8 cellular contexts compared by ENCODE assay signal in genomic region chr17:46579083-46580075, GRCh38. TPM values are rescaled to one million over a fixed set of nuclear protein-coding genes. Genes with fewer than 3 reads are reported as not detected.
DNase-seq lines count a peak whose midpoint lies in the region; ATAC-seq and TF ChIP-seq lines count a peak whose summit lies in the region.
"Not testable (repeated sequence)": the region's sequence is repeated elsewhere in the genome, so short reads cannot be mapped to it uniquely, and the experiment has no call there.

ARL17A (minus strand) TSS chr17:46579691; CDS start chr17:46576322, 3,369 bp downstream.

- intact Hi-C loops in Right ventricle myocardium inferior (cut with DNase I), result not testable (repeated sequence)

- not testable (repeated sequence) for TF ChIP-seq CTCF in WTC11 (IDR thresholded peaks at IDR 0.05); osteocyte (IDR thresholded peaks at IDR 0.05)

- not testable (repeated sequence) for H3K27me3 Mint-ChIP-seq in WTC11 (ENCODE audit: low read depth); activated naive CD4-positive, alpha-beta T cell treated with anti-CD3 and anti-CD28 coated beads, Interleukin-2, amount 10 ng/mL, durations not matched to agents 7 days and 5 days; osteocyte (ENCODE audit: unreplicated experiment)

- H3K27ac Mint-ChIP-seq in WTC11; osteocyte (ENCODE audit: unreplicated experiment): not testable (repeated sequence)
- peak within 1 kb of the TSS; percentile 86 for H3K27ac Mint-ChIP-seq in activated naive CD4-positive, alpha-beta T cell treated with anti-CD3 and anti-CD28 coated beads, Interleukin-2, amount 10 ng/mL, durations not matched to agents 7 days and 5 days

- peak within 1 kb of the TSS; percentile 14; the same call in 1 of the 2 replicates for H3K9ac ChIP-seq in ES-I3 (ENCODE audit: low read depth, low read length)

- not testable (repeated sequence) for H3K4me1 ChIP-seq in ES-I3 (ENCODE audit: insufficient read depth, low read length)

- not testable (repeated sequence) for H3K4me1 Mint-ChIP-seq in WTC11; activated naive CD4-positive, alpha-beta T cell treated with anti-CD3 and anti-CD28 coated beads, Interleukin-2, amount 10 ng/mL, durations not matched to agents 7 days and 5 days; osteocyte (ENCODE audit: unreplicated experiment)

- not testable (repeated sequence) for H3K4me3 Mint-ChIP-seq in WTC11
- H3K4me3 Mint-ChIP-seq in activated naive CD4-positive, alpha-beta T cell treated with anti-CD3 and anti-CD28 coated beads, Interleukin-2, amount 10 ng/mL, durations not matched to agents 7 days and 5 days, result peak within 1 kb of the TSS; percentile 62
- H3K4me3 Mint-ChIP-seq in osteocyte (ENCODE audit: unreplicated experiment), result peak within 1 kb of the TSS; percentile 61

- POLR2A ChIA-PET in WTC11 (lab: Charles Lee), result not testable (repeated sequence)

- not testable (repeated sequence) for H3K9me3 ChIP-seq in ES-I3 (ENCODE audit: control insufficient read depth, insufficient read depth, low read length)

- CTCF ChIA-PET in WTC11 (lab: Charles Lee); activated naive CD4-positive, alpha-beta T cell treated with anti-CD3 and anti-CD28 coated beads, Interleukin-2, amount 10 ng/mL, durations not matched to agents 7 days and 5 days (lab: Charles Lee): not testable (repeated sequence)

- not testable (repeated sequence) for H3K36me3 ChIP-seq in ES-I3 (ENCODE audit: insufficient read depth, low read length)

- DNase-seq in WTC11 (ENCODE audit: low spot score) (peak; percentile 82), Right ventricle myocardium inferior (ENCODE audit: missing footprints) (peak; percentile 88), osteocyte (ENCODE audit: extremely low spot score, unreplicated experiment) (peak; percentile 93)
- DNase-seq in activated naive CD4-positive, alpha-beta T cell treated with anti-CD3 and anti-CD28 coated beads, Interleukin-2, amount 10 ng/mL, durations not matched to agents 7 days and 5 days, result peak; percentile 96
- peak; percentile 40 for DNase-seq in stimulated activated CD8-positive, alpha-beta memory T cell treated with anti-CD3 and anti-CD28 coated beads, Interleukin-4, amount 100 ng/mL, for 24 hours (ENCODE audit: low read depth)

- H3K36me3 Mint-ChIP-seq in WTC11; activated naive CD4-positive, alpha-beta T cell treated with anti-CD3 and anti-CD28 coated beads, Interleukin-2, amount 10 ng/mL, durations not matched to agents 7 days and 5 days; osteocyte (ENCODE audit: unreplicated experiment): not testable (repeated sequence)

- peak; percentile 98 for ATAC-seq in GM21529 (IDR thresholded peaks at IDR 0.05; ENCODE audit: unreplicated experiment)
- ATAC-seq in HG03354 (IDR thresholded peaks at IDR 0.05; ENCODE audit: poor library complexity, severe bottlenecking, unreplicated experiment), result peak; percentile 93
- peak; percentile 95 for ATAC-seq in WTC11
- peak; percentile 99 for ATAC-seq in Right ventricle myocardium inferior

- not testable (repeated sequence) for H3K9me3 Mint-ChIP-seq in WTC11; activated naive CD4-positive, alpha-beta T cell treated with anti-CD3 and anti-CD28 coated beads, Interleukin-2, amount 10 ng/mL, durations not matched to agents 7 days and 5 days; osteocyte (ENCODE audit: unreplicated experiment)

RNA-seq across cellular contexts. Expression of gene ARL17A, which starts in this region (rescaled TPM):
- 19.8 to 26.8 TPM (median 21.6 TPM) in 3 replicates for total RNA-seq in WTC11 (2021)
- total RNA-seq in Right ventricle myocardium inferior, result 9.2 TPM
- total RNA-seq in osteocyte, result 9.2 and 9.5 TPM in 2 replicates

Comparison
In these comparisons a context has a peak if more than half of its experiments do, and no peak if none do; other contexts are left out.
1. Peak in every context shown above with its lines: DNase-seq and ATAC-seq.
2. DNase-seq: peak in every context shown above with its lines; median percentile 96 in activated naive CD4-positive, alpha-beta T cell treated with anti-CD3 and anti-CD28 coated beads, Interleukin-2, amount 10 ng/mL, durations not matched to agents 7 days and 5 days; 93 in osteocyte; 88 in Right ventricle myocardium inferior; 82 in WTC11; 40 in stimulated activated CD8-positive, alpha-beta memory T cell treated with anti-CD3 and anti-CD28 coated beads, Interleukin-4, amount 100 ng/mL, for 24 hours.